Comparison of ENCODE assay signal across 12 cellular contexts in the genomic region with DNA sequence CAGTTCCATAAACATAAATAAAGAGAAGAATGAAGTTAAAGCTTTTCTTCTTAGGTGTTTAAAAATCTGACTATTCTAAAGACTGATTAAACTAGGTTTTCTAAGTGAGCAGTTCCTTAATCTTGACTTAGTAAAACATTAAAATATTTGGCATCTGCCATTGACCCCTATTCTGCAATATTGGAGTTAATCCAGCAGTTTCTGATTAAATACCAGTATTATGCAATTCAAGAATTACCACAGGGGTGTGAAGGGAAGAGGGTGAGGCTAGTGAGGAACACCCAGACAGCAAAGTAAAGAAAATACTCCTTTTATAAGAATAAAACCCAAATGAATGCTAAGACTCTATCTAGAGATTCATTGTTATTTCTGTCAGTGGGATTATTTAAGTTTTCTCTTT. TPM values are rescaled to one million over a fixed set of nuclear protein-coding genes. Genes with fewer than 3 reads are reported as not detected.
A peak's percentile ranks its signal among the peaks of the same experiment; 100 is the strongest.
DNase-seq lines count a peak whose midpoint lies in the region; ATAC-seq, FAIRE-seq and TF ChIP-seq lines count a peak whose summit lies in the region.
"Had no signal": no experiment of that assay in that cellular context is flagged by ENCODE, and none has a peak within 500 bp of the region (broad histone marks: within the 10 kb centered on the region; RNA-seq: fewer than 3 reads in every experiment).

No MANE protein-coding gene starts in this region.

- H3K4me3 ChIP-seq in A549, result no peak overlapping the region
- no peak overlapping the region for H3K4me3 ChIP-seq in epithelial cell of esophagus (ENCODE audit: low read length)
- H3K4me3 ChIP-seq: spleen had no signal

- no peak for ATAC-seq in A549
- no peak for ATAC-seq in GM21786 (IDR thresholded peaks at IDR 0.05; ENCODE audit: unreplicated experiment)

- H3K4me1 ChIP-seq in A549, result peaks cover 9% of the 10 kb centered on the region

- TF ChIP-seq RAD21 in A549 (conservative IDR thresholded peaks at IDR 0.05 in 1 of 2, IDR thresholded peaks at IDR 0.05 in 1 of 2), result no peak

- POLR2A ChIA-PET in A549 (lab: Yijun Ruan, JAX), result no interaction called here

- peak overlapping the region; percentile 56 for H3K4me2 ChIP-seq in A549

- H3K27ac ChIP-seq in A549, result no peak overlapping the region; a peak in 1 of 6 replicates

- no peak for TF ChIP-seq POLR2A in A549 (IDR thresholded peaks at IDR 0.05; ENCODE audit: low read length)

- DNase-seq in A549 (ENCODE audit: low read depth in 1 of 2, low spot score in 1 of 2), result no peak
- DNase-seq in MV-4-11 (lab: John Stamatoyannopoulos, UW), result peak; percentile 44
- DNase-seq in epithelial cell of esophagus (ENCODE audit: low read depth), result peak; percentile 63
- DNase-seq in kidney glomerular epithelial cell (lab: John Stamatoyannopoulos, UW), result peak; percentile 60
- no peak for DNase-seq in NCI-H345 (lab: John Stamatoyannopoulos, UW)
- no peak for DNase-seq in GOT3 (lab: John Stamatoyannopoulos, UW)
- DNase-seq in posterior cingulate gyrus, result no peak
- DNase-seq: Kasumi-1, naive B cell, NCI-H2171 treated with DMSO at 0.1 percent for 48 hours, spleen had no signal

- TF ChIP-seq EP300 in A549 (IDR thresholded peaks at IDR 0.05), result no peak

- no peaks in the 10 kb centered on the region for H3K9me3 ChIP-seq in A549
- H3K9me3 ChIP-seq: spleen had no signal

- no peak for TF ChIP-seq CTCF in A549 (IDR thresholded peaks at IDR 0.05)
- TF ChIP-seq CTCF in epithelial cell of esophagus (IDR thresholded peaks at IDR 0.05; ENCODE audit: insufficient read depth, low read depth, low read length, missing control alignments), result no peak

- no peak for FAIRE-seq in A549 (lab: Jason Lieb, UNC)

- CTCF ChIA-PET in A549 (lab: Yijun Ruan, JAX), result interaction anchor here (0.7 kb wide), 1 partner anchor 15 kb away, joined by 3 read pairs; no protein-coding TSS in a partner anchor

- intact Hi-C loops in posterior cingulate gyrus (cut with DNase I), result no loop called here

TF ChIP-seq in A549, 52 proteins besides CTCF, POLR2A, EP300 and RAD21:
- TF ChIP-seq HDAC2 (IDR thresholded peaks at IDR 0.05), result no peak
- peak; percentile 22 to 42; a peak in 1 of 4 replicates for TF ChIP-seq CEBPB (IDR thresholded peaks at IDR 0.05)

RNA-seq across cellular contexts. Expression of a gene that starts 40.9 kb away (rescaled TPM):
- polyA plus RNA-seq in A549 (2011; rRNA removed) (85.4 and 97.4 TPM in 2 replicates), A549 (2017; fragmentation: RNase III; extraction: RNeasy Plus Mini Kit Qiagen cat#74134 plus additional on column Dnase treatment) (52.0 to 54.4 TPM (median 52.1 TPM) in 3 replicates)
- 12.8 and 14.1 TPM in 2 replicates for polyA plus RNA-seq in A549 (2012; cell fraction: cytosol; rRNA removed)
- polyA plus RNA-seq in A549 (2012; cell fraction: nucleus; rRNA removed), result 6.8 and 9.2 TPM in 2 replicates
- 20.5 and 21.3 TPM in 2 replicates for polyA minus RNA-seq in A549 (2011; rRNA and poly(A)+ RNA removed)

Comparison
In these comparisons a context has a peak if more than half of its experiments do, and no peak if none do; other contexts are left out.
1. DNase-seq: peak in MV-4-11 (single experiment), epithelial cell of esophagus (single experiment) and kidney glomerular epithelial cell (single experiment); none in A549 (0 of 2), NCI-H345 (single experiment), GOT3 (single experiment) and posterior cingulate gyrus (0 of 10).